In genomic region chr17:30477083-30477757, GRCh38 we compare ENCODE assay signal across 8 cellular contexts. TPM values are rescaled to one million over a fixed set of nuclear protein-coding genes. Genes with fewer than 3 reads are reported as not detected.
DNase-seq lines count a peak whose midpoint lies in the region; ATAC-seq and TF ChIP-seq lines count a peak whose summit lies in the region.

TSS of gene GOSR1 (plus strand) at chr17:30477408. CDS start at chr17:30477434, 26 bp downstream.

- H3K27ac ChIP-seq in ascending aorta = peak within 1 kb of the TSS; percentile 94 to 95
- peak within 1 kb of the TSS; percentile 80 for H3K27ac ChIP-seq in right cardiac atrium (ENCODE audit: low read length)
- H3K27ac ChIP-seq in uterus = peak within 1 kb of the TSS; percentile 93

- H3K27me3 ChIP-seq in ascending aorta (no peaks in the 10 kb centered on the region), right cardiac atrium (ENCODE audit: control insufficient read depth, insufficient read depth) (no peaks in the 10 kb centered on the region), uterus (no peaks in the 10 kb centered on the region)

- DNase-seq in NCI-H187 (lab: John Stamatoyannopoulos, UW) = peak; percentile 80 to 84
- peak; percentile 91 for DNase-seq in T-helper 2 cell treated with Interferon-gamma antibody and Interleukin-4, amounts not matched to agents 5 μg/mL and 100 μg/mL, for 36 hours (ENCODE audit: low spot score)
- DNase-seq in ascending aorta (ENCODE audit: low spot score in 2 of 2) = peak; percentile 68 to 96
- peak; percentile 93 to 96 (median 96) for DNase-seq in right cardiac atrium
- DNase-seq in pulmonary artery endothelial cell (ENCODE audit: low read depth, low spot score) = peak; percentile 87
- peak; percentile 91 to 93 for DNase-seq in uterus

- peak; percentile 66 to 84 (median 72) for TF ChIP-seq CTCF in ascending aorta (IDR thresholded peaks at IDR 0.05)
- TF ChIP-seq CTCF in uterus (IDR thresholded peaks at IDR 0.05) = peak; percentile 78 to 89 (median 84)

- no peaks in the 10 kb centered on the region for H3K27me3 Mint-ChIP-seq in T-helper 2 cell treated with Interferon-gamma antibody and Interleukin-4, amounts not matched to agents 5 μg/mL and 100 μg/mL, for 36 hours (ENCODE audit: low read depth)

- under 1% methylated on average over 36 of the region's 36 CpGs for WGBS in right cardiac atrium

- H3K4me1 ChIP-seq in ascending aorta (peaks cover 4 to 8% of the 10 kb centered on the region in 2 donors), right cardiac atrium (ENCODE audit: control insufficient read depth, insufficient read depth, low read length) (peaks cover 1% of the 10 kb centered on the region), uterus (peaks cover 0 to 3% of the 10 kb centered on the region in 2 donors)

- peaks cover 11% of the 10 kb centered on the region for H3K36me3 Mint-ChIP-seq in T-helper 2 cell treated with Interferon-gamma antibody and Interleukin-4, amounts not matched to agents 5 μg/mL and 100 μg/mL, for 36 hours (ENCODE audit: low read depth)

- intact Hi-C loops in ascending aorta (cut with DNase I) (loop anchor here (1.0 to 10.0 kb wide), 5 partner anchors 45 to 362 kb away; partner anchors contain the start of genes BLMH, CPD and NSRP1), right cardiac atrium (cut with DNase I) (no loop called here), uterus (cut with DNase I; ENCODE audit: low total_unique reads) (no loop called here)

- no peaks in the 10 kb centered on the region for H3K9me3 ChIP-seq in ascending aorta
- no peaks in the 10 kb centered on the region for H3K9me3 ChIP-seq in right cardiac atrium (ENCODE audit: control insufficient read depth, low read length)
- H3K9me3 ChIP-seq in uterus = no peaks in the 10 kb centered on the region

- TF ChIP-seq POLR2A in uterus (IDR thresholded peaks at IDR 0.05) = peak; percentile 40 to 41

- peak within 1 kb of the TSS; percentile 78 to 92 for H3K4me3 ChIP-seq in ascending aorta
- peak within 1 kb of the TSS; percentile 91 for H3K4me3 ChIP-seq in right cardiac atrium (ENCODE audit: low read length)
- H3K4me3 ChIP-seq in uterus = peak within 1 kb of the TSS; percentile 84 to 88

- H3K4me1 Mint-ChIP-seq in T-helper 2 cell treated with Interferon-gamma antibody and Interleukin-4, amounts not matched to agents 5 μg/mL and 100 μg/mL, for 36 hours (ENCODE audit: low read depth) = peaks cover 17% of the 10 kb centered on the region

- peak within 1 kb of the TSS; percentile 97 for H3K27ac Mint-ChIP-seq in T-helper 2 cell treated with Interferon-gamma antibody and Interleukin-4, amounts not matched to agents 5 μg/mL and 100 μg/mL, for 36 hours

- H3K9me3 Mint-ChIP-seq in T-helper 2 cell treated with Interferon-gamma antibody and Interleukin-4, amounts not matched to agents 5 μg/mL and 100 μg/mL, for 36 hours = no peaks in the 10 kb centered on the region

- H3K36me3 ChIP-seq in ascending aorta = peaks cover 7 to 24% of the 10 kb centered on the region in 2 donors
- no peaks in the 10 kb centered on the region for H3K36me3 ChIP-seq in uterus

- ATAC-seq in GM18499 (IDR thresholded peaks at IDR 0.05; ENCODE audit: insufficient read depth, unreplicated experiment) (peak; percentile 82), HG02938 (IDR thresholded peaks at IDR 0.05; ENCODE audit: unreplicated experiment) (peak; percentile 84), right cardiac atrium (peak; percentile 99)

- H3K4me3 Mint-ChIP-seq in T-helper 2 cell treated with Interferon-gamma antibody and Interleukin-4, amounts not matched to agents 5 μg/mL and 100 μg/mL, for 36 hours = peak within 1 kb of the TSS; percentile 94

RNA-seq across cellular contexts. Expression of gene GOSR1, which starts in this region (rescaled TPM):
- 33.0 TPM for total RNA-seq in ascending aorta
- total RNA-seq in right cardiac atrium = 10 to 100 TPM; 33.5 to 38.9 (median 36.0) TPM
- polyA plus RNA-seq in right cardiac atrium = 12.9 TPM
- total RNA-seq in pulmonary artery endothelial cell = 20.9 and 26.0 TPM in 2 replicates
- total RNA-seq in uterus = 10 to 100 TPM in 3 of 4 donors, 1 to 10 TPM in 1; 9.4 to 69.7 (median 45.3) TPM

Comparison
In these comparisons a context has a peak if more than half of its experiments do, and no peak if none do; other contexts are left out.
1. Peak in every context shown above with its lines: DNase-seq, ATAC-seq, H3K4me3 ChIP-seq and H3K27ac ChIP-seq.